19 cellular contexts compared by ENCODE assay signal in genomic region chr19:7194566-7194965, GRCh38.
A peak's percentile ranks its signal among the peaks of the same experiment; 100 is the strongest.
DNase-seq lines count a peak whose midpoint lies in the region; ATAC-seq, FAIRE-seq and TF ChIP-seq lines count a peak whose summit lies in the region.
"Had no signal": no experiment of that assay in that cellular context is flagged by ENCODE, and none has a peak within 500 bp of the region (broad histone marks: within the 10 kb centered on the region; RNA-seq: fewer than 3 reads in every experiment).

No MANE protein-coding gene starts in this region.

- no peaks in the 10 kb centered on the region for H3K9me2 ChIP-seq in GM23338 (ENCODE audit: insufficient read depth)

- H2AFZ ChIP-seq in GM23338, result no peak overlapping the region
- H2AFZ ChIP-seq in GM12878 (ENCODE audit: control insufficient read depth, low read depth, low read length), result no peak overlapping the region
- H2AFZ ChIP-seq: GM23248 had no signal

- 0 out of 2 replicates have a peak, but pooled peaks cover 3% of the 10 kb centered on the region for H3F3A ChIP-seq in GM23338 (replicated peaks; ENCODE audit: low read depth)

- in situ Hi-C loops in GM12878 (cut with MboI), result loop anchor here (10.0 kb wide), 1 partner anchor 100 kb away; the partner anchor contains the start of gene INSR

- DNase-seq in GM23338 (ENCODE audit: low spot score), result no peak
- DNase-seq in GM12878 (ENCODE audit: low read depth, low spot score), result no peak
- no peak for DNase-seq in uterus
- DNase-seq in SHP77 (lab: John Stamatoyannopoulos, UW), result no peak
- no peak for DNase-seq in C1 segment of cervical spinal cord (lab: John Stamatoyannopoulos, UW)
- no peak for DNase-seq in stimulated activated naive CD4-positive, alpha-beta T cell (lab: John Stamatoyannopoulos, UW)
- DNase-seq: BE2C; CD4-positive, CD25-positive, alpha-beta regulatory T cell; CD8-positive, alpha-beta T cell; DMS53; DMS79 treated with DMSO at 0.1 percent for 48 hours; GF-D8; GM23248; H9; HFFc6 had no signal

- TF ChIP-seq RAD21 in GM12878 (IDR thresholded peaks at IDR 0.05; ENCODE audit: insufficient read depth, low read depth, low read length), result no peak

- RAD21 ChIA-PET in GM12878 (lab: Charles Lee; ENCODE audit: unreplicated experiment), result interaction anchor here (0.7 to 4.3 kb wide), 5 partner anchors 9 to 173 kb away, joined by 3 to 20 read pairs (median 3); no protein-coding TSS in a partner anchor

- ATAC-seq in GM23338, result no peak
- no peak for ATAC-seq in GM12878
- ATAC-seq: CD8-positive, alpha-beta T cell; HCT116 had no signal

- H3K4me2 ChIP-seq in GM23338 (no peak overlapping the region), GM12878 (ENCODE audit: control insufficient read depth, insufficient read depth) (no peak overlapping the region)

- no peaks in the 10 kb centered on the region; the same call in 2 of the 3 replicates for H3K9me3 Mint-ChIP-seq in GM23338
- H3K9me3 Mint-ChIP-seq: CD8-positive, alpha-beta T cell; H9; HFFc6 had no signal

- H3K4me1 ChIP-seq in GM23338 (ENCODE audit: insufficient read depth), result no peaks in the 10 kb centered on the region; the same call in 1 of the 2 replicates
- peaks cover 29% of the 10 kb centered on the region for H3K4me1 ChIP-seq in GM12878 (ENCODE audit: control insufficient read depth, insufficient read depth, low read length)
- H3K4me1 ChIP-seq in uterus, result no peaks in the 10 kb centered on the region
- H3K4me1 ChIP-seq: BE2C had no signal

- 0 out of 2 replicates have a peak, but pooled peaks cover 3% of the 10 kb centered on the region for H3K79me2 ChIP-seq in GM23338 (replicated peaks; ENCODE audit: insufficient read depth)
- H3K79me2 ChIP-seq in GM12878 (ENCODE audit: control insufficient read depth, insufficient read depth, low read length), result peaks cover 30% of the 10 kb centered on the region

- TF ChIP-seq POLR2A in GM12878 (IDR thresholded peaks at IDR 0.05; ENCODE audit: low read depth, low read length) (no peak), uterus (IDR thresholded peaks at IDR 0.05) (no peak)

- H3K27ac ChIP-seq in GM23338 (ENCODE audit: low read depth) (0 out of 2 replicates have a peak overlapping the region, but pooled peaks have one; percentile 59), GM12878 (ENCODE audit: control insufficient read depth, insufficient read depth) (no peak overlapping the region), uterus (peak overlapping the region; percentile 92 to 96)
- H3K27ac ChIP-seq: C4-2B, GM23248 had no signal

- no peaks in the 10 kb centered on the region for H3K36me3 Mint-ChIP-seq in GM23338 (ENCODE audit: low read depth)
- H3K36me3 Mint-ChIP-seq: CD4-positive, CD25-positive, alpha-beta regulatory T cell; CD8-positive, alpha-beta T cell had no signal

- H3K36me3 ChIP-seq in GM23338 (ENCODE audit: insufficient read depth) (no peaks in the 10 kb centered on the region), GM12878 (ENCODE audit: control insufficient read depth in 2 of 2, insufficient read depth in 2 of 2, low read length in 1 of 2) (no peaks in the 10 kb centered on the region), uterus (no peaks in the 10 kb centered on the region)
- H3K36me3 ChIP-seq: BE2C had no signal

- H3K9me3 ChIP-seq in GM12878 (replicated peaks; ENCODE audit: control insufficient read depth, insufficient read depth, low read length) (no peaks in the 10 kb centered on the region), uterus (no peaks in the 10 kb centered on the region)
- H3K9me3 ChIP-seq: BE2C had no signal

- peaks cover 17% of the 10 kb centered on the region for H3K27me3 Mint-ChIP-seq in GM23338 (ENCODE audit: insufficient read depth, low read depth, poor library complexity)

- no peak overlapping the region for H3K9ac ChIP-seq in GM12878 (ENCODE audit: control insufficient read depth, insufficient read depth, low read length)
- H3K9ac ChIP-seq: GM23248 had no signal

- H3K27ac Mint-ChIP-seq in GM23338, result no peak overlapping the region
- H3K27ac Mint-ChIP-seq: CD8-positive, alpha-beta T cell; H9; HFFc6 had no signal

- POLR2A ChIA-PET in GM12878 (lab: Charles Lee), result interaction anchor here (0.6 to 2.5 kb wide), 6 partner anchors 9 to 457 kb away, joined by 3 to 14 read pairs (median 6); partner anchors contain the start of gene GPR108

- no peak for FAIRE-seq in GM12878 (lab: Jason Lieb, UNC)
- FAIRE-seq: GM12892, GM19239 had no signal

- CTCF ChIA-PET in GM12878 (lab: Yijun Ruan, JAX), result interaction anchor here (1.0 to 3.1 kb wide), 5 partner anchors 11 to 97 kb away, joined by 3 to 11 read pairs (median 5); no protein-coding TSS in a partner anchor

- H3K4me3 ChIP-seq in GM23338, result no peak overlapping the region
- no peak overlapping the region for H3K4me3 ChIP-seq in GM12878
- no peak overlapping the region for H3K4me3 ChIP-seq in uterus
- H3K4me3 ChIP-seq: GM23248 had no signal

- no peak overlapping the region for H3K4me3 Mint-ChIP-seq in GM23338
- H3K4me3 Mint-ChIP-seq: CD8-positive, alpha-beta T cell; H9; HFFc6 had no signal

- SMC1A ChIA-PET in GM12878 (lab: Charles Lee; ENCODE audit: uncharacterized antibody, unreplicated experiment), result interaction anchor here (0.6 to 5.7 kb wide), 5 partner anchors 10 to 98 kb away, joined by 3 to 52 read pairs (median 5); no protein-coding TSS in a partner anchor

- H3K27me3 ChIP-seq in GM23338 (ENCODE audit: insufficient read depth) (no peaks in the 10 kb centered on the region), GM12878 (replicated peaks in 1 of 2; ENCODE audit: control insufficient read depth in 2 of 2, insufficient read depth in 2 of 2, low read length in 1 of 2) (no peaks in the 10 kb centered on the region), uterus (no peaks in the 10 kb centered on the region)
- H3K27me3 ChIP-seq: BE2C had no signal

- BruUV-seq in GM12878 (replicated peaks; lab: Mats Ljungman, UMichigan), result no TSS peak

- H3K4me1 Mint-ChIP-seq in GM23338, result no peaks in the 10 kb centered on the region; the same call in 2 of the 3 replicates

- TF ChIP-seq CTCF in GM23338 (conservative IDR thresholded peaks at IDR 0.05; ENCODE audit: low read depth in 2 of 2) (no peak), GM12878 (IDR thresholded peaks at IDR 0.05 in 2 of 3, conservative IDR thresholded peaks at IDR 0.05 in 1 of 3; ENCODE audit: control insufficient read depth in 2 of 3, extremely low read depth in 1 of 3, insufficient read depth in 1 of 3, low read depth in 3 of 3, low read length in 3 of 3) (no peak), uterus (IDR thresholded peaks at IDR 0.05) (no peak)

- no peaks in the 10 kb centered on the region for H4K20me1 ChIP-seq in GM23338 (replicated peaks; ENCODE audit: insufficient read depth)
- H4K20me1 ChIP-seq in GM12878 (ENCODE audit: control insufficient read depth, insufficient read depth), result no peaks in the 10 kb centered on the region

- no peak for TF ChIP-seq EP300 in GM12878 (IDR thresholded peaks at IDR 0.05; ENCODE audit: borderline replicate concordance in 1 of 2, control insufficient read depth in 1 of 2, low read depth in 2 of 2, low read length in 2 of 2)

- intact Hi-C loops in GM12878 (cut with micrococcal nuclease; ENCODE audit: unreplicated experiment), result no loop called here
- intact Hi-C loops in uterus (cut with DNase I; ENCODE audit: low total_unique reads), result no loop called here

- WGBS in GM12878 (ENCODE audit: insufficient coverage, insufficient replicate concordance, low lambda C conversion rate, missing lambda C conversion rate), result 70% methylated on average over 6 of the region's 9 CpGs

TF ChIP-seq in GM12878, 131 proteins besides CTCF, POLR2A, EP300 and RAD21:
- 0 out of 2 replicates have a peak, but pooled peaks have one; percentile 19 for TF ChIP-seq MLLT1 (IDR thresholded peaks at IDR 0.05)
- no peak for TF ChIP-seq KAT2A (conservative IDR thresholded peaks at IDR 0.05; ENCODE audit: control insufficient read depth, low read depth, low read length)
- TF ChIP-seq STAT3 (IDR thresholded peaks at IDR 0.05; ENCODE audit: low read depth, low read length), result no peak
